Comparison of ENCODE assay signal across 21 cellular contexts in the genomic region with DNA sequence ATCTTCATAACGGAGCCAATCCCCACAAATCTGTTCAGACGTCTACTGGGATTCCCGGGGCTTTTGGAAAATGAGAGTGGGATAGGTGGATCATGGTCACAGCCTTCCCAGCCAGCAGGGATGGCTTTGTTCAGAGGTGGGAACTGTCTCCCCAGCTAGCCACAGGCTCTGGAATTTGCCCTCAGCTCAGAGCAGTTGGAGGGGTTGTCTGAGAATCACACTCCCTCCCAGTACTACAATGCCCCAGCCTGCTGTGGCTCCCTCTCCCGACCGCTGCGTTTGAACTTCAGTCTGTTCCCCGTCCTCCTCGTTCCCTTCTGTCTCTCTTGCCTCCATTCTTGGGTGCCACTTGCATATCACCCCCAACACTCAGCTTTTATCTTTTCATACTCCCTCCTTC.
DNase-seq lines count a peak whose midpoint lies in the region; ATAC-seq, FAIRE-seq and TF ChIP-seq lines count a peak whose summit lies in the region.
"Had no signal": no experiment of that assay in that cellular context is flagged by ENCODE, and none has a peak within 500 bp of the region (broad histone marks: within the 10 kb centered on the region; RNA-seq: fewer than 3 reads in every experiment).

No MANE protein-coding gene starts in this region.

- H3K9ac ChIP-seq in HepG2 (ENCODE audit: insufficient read depth, low read depth, low read length) = no peak overlapping the region
- H3K9ac ChIP-seq in H1 (replicated peaks in 1 of 4; ENCODE audit: extremely low read depth in 1 of 4, low read depth in 3 of 4, low read length in 3 of 4) = no peak overlapping the region
- no peak overlapping the region for H3K9ac ChIP-seq in mesendoderm (ENCODE audit: low read length)

- H3K27ac ChIP-seq in HepG2 (ENCODE audit: extremely low read length, insufficient read depth, low read length) (no peak overlapping the region), right lobe of liver (no peak overlapping the region), H1 (ENCODE audit: low read depth, low read length) (no peak overlapping the region), mesendoderm (ENCODE audit: low read depth, low read length) (no peak overlapping the region)
- H3K27ac ChIP-seq: C4-2B, SJCRH30 had no signal

- TF ChIP-seq RAD21 in HepG2 (CRISPR knock-in tag; IDR thresholded peaks at IDR 0.05) = no peak
- peak in 1 of 2 experiments; percentile 26; a peak in 2 of 4 replicates for TF ChIP-seq RAD21 in H1 (IDR thresholded peaks at IDR 0.05 in 1 of 2, conservative IDR thresholded peaks at IDR 0.05 in 1 of 2; ENCODE audit: low read depth in 2 of 2, low read length in 2 of 2)

- H3K14ac ChIP-seq in H1 (ENCODE audit: insufficient read length) = no peak overlapping the region

- H2BK20ac ChIP-seq in H1 (ENCODE audit: low read length) = no peak overlapping the region

- TF ChIP-seq CTCF in HepG2 (CRISPR knock-in tag; IDR thresholded peaks at IDR 0.05) (no peak), right lobe of liver (IDR thresholded peaks at IDR 0.05) (no peak), H1 (IDR thresholded peaks at IDR 0.05; ENCODE audit: control extremely low read depth in 1 of 3, insufficient read depth in 1 of 3, low read depth in 1 of 3, low read length in 3 of 3) (peak in 2 of 3 experiments; percentile 22 to 26; a peak in 3 of 4 replicates), Caco-2 (IDR thresholded peaks at IDR 0.05; ENCODE audit: insufficient read depth in 1 of 2, low read depth in 1 of 2, low read length in 1 of 2, severe bottlenecking in 1 of 2, unreplicated experiment in 1 of 2) (no peak)

- H3K4me3 ChIP-seq in HepG2 (replicated peaks in 1 of 3; ENCODE audit: insufficient read depth in 1 of 3, low read depth in 2 of 3, low read length in 3 of 3) = no peak overlapping the region
- no peak overlapping the region for H3K4me3 ChIP-seq in right lobe of liver
- H3K4me3 ChIP-seq in H1 (ENCODE audit: extremely low read depth in 1 of 4, insufficient read depth in 2 of 4, low read depth in 3 of 4, low read length in 4 of 4) = no peak overlapping the region
- H3K4me3 ChIP-seq in mesendoderm (ENCODE audit: low read length) = no peak overlapping the region
- H3K4me3 ChIP-seq in Caco-2 (ENCODE audit: low read depth, low read length) = no peak overlapping the region
- H3K4me3 ChIP-seq: SJCRH30 had no signal

- H2BK15ac ChIP-seq in H1 (ENCODE audit: low read length) (no peak overlapping the region), mesendoderm (replicated peaks; ENCODE audit: low read depth) (no peak overlapping the region)

- intact Hi-C loops in HepG2 (cut with micrococcal nuclease; ENCODE audit: unreplicated experiment) = no loop called here
- intact Hi-C loops in right lobe of liver (cut with DNase I) = no loop called here
- intact Hi-C loops in Caco-2 (cut with micrococcal nuclease; ENCODE audit: unreplicated experiment) = no loop called here

- WGBS in HepG2 (ENCODE audit: low lambda C conversion rate) = 13% methylated on average over 8 of the region's 8 CpGs
- 45% methylated on average over 8 of the region's 8 CpGs for WGBS in right lobe of liver (ENCODE audit: insufficient coverage, low coverage, low lambda C conversion rate, missing lambda C conversion rate)
- 71% methylated on average over 8 of the region's 8 CpGs; no CpG with 5 or more reads in 1 of the 2 experiments for WGBS in H1 (ENCODE audit: extremely low coverage in 1 of 2, insufficient coverage in 1 of 2, insufficient read length in 1 of 2, insufficient replicate concordance in 2 of 2, low coverage in 1 of 2, low lambda C conversion rate in 2 of 2, missing lambda C conversion rate in 1 of 2), 2 experiments
- WGBS in mesendoderm (ENCODE audit: extremely low coverage, insufficient coverage, low lambda C conversion rate) = no CpG with 5 or more reads among the region's 8 CpGs

- H4K8ac ChIP-seq in H1 (ENCODE audit: extremely low read depth, insufficient read depth, low read length) (no peak overlapping the region), mesendoderm (ENCODE audit: low read depth, low read length) (no peak overlapping the region)

- H3K23ac ChIP-seq in H1 (ENCODE audit: insufficient read length) = no peak overlapping the region
- H3K23ac ChIP-seq in mesendoderm (ENCODE audit: low read length) = no peak overlapping the region

- H3K4me2 ChIP-seq in HepG2 (ENCODE audit: low read depth, low read length) (no peak overlapping the region), H1 (ENCODE audit: insufficient read depth in 1 of 2, low read depth in 2 of 2, low read length in 2 of 2) (no peak overlapping the region), mesendoderm (ENCODE audit: low read length) (no peak overlapping the region)

- FAIRE-seq in HepG2 (lab: Jason Lieb, UNC) (no peak), H1 (lab: Jason Lieb, UNC) (no peak)
- FAIRE-seq: D721Med, RCC 7860 had no signal

- no peak overlapping the region for H3K4me3 Mint-ChIP-seq in Caco-2 (ENCODE audit: unreplicated experiment)
- H3K4me3 Mint-ChIP-seq: IgD-negative memory B cell had no signal

- H3K27me3 Mint-ChIP-seq in Caco-2 (ENCODE audit: insufficient read depth, unreplicated experiment) = peaks cover 40% of the 10 kb centered on the region
- H3K27me3 Mint-ChIP-seq: IgD-negative memory B cell had no signal

- H3K79me1 ChIP-seq in H1 (ENCODE audit: low read depth, low read length) (no peaks in the 10 kb centered on the region; the same call in 1 of the 2 replicates), mesendoderm (ENCODE audit: low read length) (no peaks in the 10 kb centered on the region)

- H3K9me3 ChIP-seq in HepG2 (ENCODE audit: low read length) (no peaks in the 10 kb centered on the region), right lobe of liver (no peaks in the 10 kb centered on the region), H1 (ENCODE audit: insufficient read depth in 2 of 2, low read depth in 1 of 2, low read length in 1 of 2) (no peaks in the 10 kb centered on the region), Caco-2 (no peaks in the 10 kb centered on the region)
- H3K9me3 ChIP-seq: SJCRH30 had no signal

- H2BK120ac ChIP-seq in H1 (replicated peaks; ENCODE audit: low read depth, low read length) (no peak overlapping the region), mesendoderm (ENCODE audit: low read depth, low read length) (no peak overlapping the region)

- no peaks in the 10 kb centered on the region for H3K9me3 Mint-ChIP-seq in Caco-2 (ENCODE audit: unreplicated experiment)

- H4K5ac ChIP-seq in H1 (ENCODE audit: insufficient read length, low read depth, low read length) (no peak overlapping the region), mesendoderm (ENCODE audit: low read length) (no peak overlapping the region)

- H3K4me1 Mint-ChIP-seq in Caco-2 (ENCODE audit: low read depth, unreplicated experiment) = no peaks in the 10 kb centered on the region
- H3K4me1 Mint-ChIP-seq: IgD-negative memory B cell had no signal

- no peaks in the 10 kb centered on the region for H3K23me2 ChIP-seq in H1 (ENCODE audit: low read depth, low read length)

- H3K36me3 Mint-ChIP-seq in Caco-2 (ENCODE audit: insufficient read depth, unreplicated experiment) = peaks cover 2% of the 10 kb centered on the region
- H3K36me3 Mint-ChIP-seq: IgD-negative memory B cell had no signal

- peak; percentile 52; the same call in 2 of the 3 replicates for ATAC-seq in HepG2
- ATAC-seq in right lobe of liver = no peak
- no peak for ATAC-seq in HG02885 (IDR thresholded peaks at IDR 0.05; ENCODE audit: poor library complexity, unreplicated experiment)
- ATAC-seq: HCT116 had no signal

- no peaks in the 10 kb centered on the region for H3K79me2 ChIP-seq in HepG2 (ENCODE audit: insufficient read depth, low read length)
- no peaks in the 10 kb centered on the region for H3K79me2 ChIP-seq in H1 (ENCODE audit: control insufficient read depth in 1 of 2, insufficient read depth in 2 of 2, low read length in 2 of 2)
- no peaks in the 10 kb centered on the region for H3K79me2 ChIP-seq in mesendoderm (ENCODE audit: control insufficient read depth, insufficient read depth, low read length)

- no peaks in the 10 kb centered on the region for H3K36me3 ChIP-seq in HepG2 (replicated peaks in 1 of 2; ENCODE audit: control insufficient read depth in 1 of 2, insufficient read depth in 2 of 2, low read length in 2 of 2)
- H3K36me3 ChIP-seq in right lobe of liver = no peaks in the 10 kb centered on the region
- H3K36me3 ChIP-seq in H1 (ENCODE audit: control insufficient read depth in 2 of 4, insufficient read depth in 4 of 4, low read length in 3 of 4) = no peaks in the 10 kb centered on the region
- H3K36me3 ChIP-seq in mesendoderm (ENCODE audit: control insufficient read depth, insufficient read depth, low read length) = no peaks in the 10 kb centered on the region
- H3K36me3 ChIP-seq in Caco-2 (ENCODE audit: control insufficient read depth, insufficient read depth, low read length) = no peaks in the 10 kb centered on the region
- H3K36me3 ChIP-seq: SJCRH30 had no signal

- no peak overlapping the region for H3K56ac ChIP-seq in H1 (replicated peaks; ENCODE audit: insufficient read length, low read depth, low read length)
- H3K56ac ChIP-seq in mesendoderm (ENCODE audit: low read length) = no peak overlapping the region

- H3K27me3 ChIP-seq in HepG2 (ENCODE audit: control insufficient read depth in 1 of 2, insufficient read depth in 2 of 2, low read length in 2 of 2) (peaks cover 4 to 64% of the 10 kb centered on the region in 2 experiments; a peak in 4 of 5 replicates), right lobe of liver (no peaks in the 10 kb centered on the region), H1 (replicated peaks in 1 of 4; ENCODE audit: control insufficient read depth in 3 of 4, extremely low read depth in 1 of 4, insufficient read depth in 3 of 4, low read length in 3 of 4) (peaks cover 0 to 2% (median 0%) of the 10 kb centered on the region in 4 experiments; a peak in 1 of 7 replicates), mesendoderm (ENCODE audit: insufficient read depth, low read length, poor library complexity) (no peaks in the 10 kb centered on the region), Caco-2 (replicated peaks; ENCODE audit: control insufficient read depth, insufficient read depth, low read length) (no peaks in the 10 kb centered on the region; the same call in none of the 2 replicates)
- H3K27me3 ChIP-seq: SJCRH30 had no signal

- H2AK5ac ChIP-seq in H1 (ENCODE audit: low read depth, low read length) = no peak overlapping the region
- H2AK5ac ChIP-seq in mesendoderm (ENCODE audit: low read length) = no peak overlapping the region

- CTCF ChIA-PET in HepG2 (lab: Yijun Ruan, JAX; ENCODE audit: low intra/inter-chr PET ratio, low total read pairs) = no interaction called here
- CTCF ChIA-PET in H1 (lab: Charles Lee; ENCODE audit: partially characterized antibody) = interaction anchor here (0.7 to 1.8 kb wide), 9 partner anchors 8 to 304 kb away, joined by 3 to 5 read pairs (median 3); no protein-coding TSS in a partner anchor
- CTCF ChIA-PET in Caco-2 (lab: Charles Lee) = no interaction called here

- in situ Hi-C loops in HepG2 (cut with HindIII; ENCODE audit: extremely low pct_ligation_motif_present, low pct_unique_long_range_greater_than_20kb) = no loop called here

- no peak for TF ChIP-seq EP300 in HepG2 (IDR thresholded peaks at IDR 0.05; ENCODE audit: low read depth in 2 of 2, low read length in 2 of 2)
- no peak for TF ChIP-seq EP300 in HepG2 (CRISPR knock-in tag; IDR thresholded peaks at IDR 0.05; ENCODE audit: borderline replicate concordance)
- TF ChIP-seq EP300 in H1 (IDR thresholded peaks at IDR 0.05; ENCODE audit: borderline replicate concordance in 1 of 2, low read depth in 2 of 2, low read length in 2 of 2) = no peak

- H2BK5ac ChIP-seq in H1 (ENCODE audit: low read depth, low read length) (no peak overlapping the region), mesendoderm (ENCODE audit: low read length) (no peak overlapping the region)

- no TSS peak for BruUV-seq in HepG2 (replicated peaks; lab: Mats Ljungman, UMichigan)
- no TSS peak for BruUV-seq in Caco-2 (replicated peaks; lab: Mats Ljungman, UMichigan)

- H2BK12ac ChIP-seq in H1 (ENCODE audit: low read depth, low read length) = no peak overlapping the region

- POLR2A ChIA-PET in HepG2 (lab: Yijun Ruan, JAX) (no interaction called here), H1 (lab: Charles Lee; ENCODE audit: partially characterized antibody) (interaction anchor here (1.4 kb wide), 1 partner anchor 75 kb away, joined by 3 read pairs; no protein-coding TSS in a partner anchor), Caco-2 (lab: Charles Lee) (no interaction called here)

- no peak for DNase-seq in HepG2 (ENCODE audit: low spot score)
- no peak for DNase-seq in right lobe of liver
- DNase-seq in H1 (ENCODE audit: low read depth in 1 of 2, low spot score in 2 of 2) = no peak
- peak; percentile 58 for DNase-seq in mesendoderm
- no peak for DNase-seq in activated effector memory CD4-positive, alpha-beta T cell treated with anti-CD3 and anti-CD28 coated beads, Interleukin-2, amount 50 U/mL, for 16 hours
- DNase-seq in Caco-2 = no peak
- DNase-seq in DMS53 (lab: John Stamatoyannopoulos, UW) = no peak
- DNase-seq: AML-193, EL, NCI-H1105, NCI-H2029 treated with DMSO at 0.1 percent for 48 hours, NCI-H2171 treated with DMSO at 0.1 percent for 48 hours, NCI-H526 treated with DMSO at 0.1 percent for 48 hours, OCI-M1, SJCRH30 had no signal

- H2AFZ ChIP-seq in HepG2 (ENCODE audit: low read length) (no peak overlapping the region), H1 (ENCODE audit: low read length) (0 out of 2 replicates have a peak overlapping the region, but pooled peaks have one; percentile 40)

- no peak for TF ChIP-seq POLR2A in HepG2 (IDR thresholded peaks at IDR 0.05; ENCODE audit: insufficient read depth in 1 of 2, low read depth in 2 of 2, low read length in 2 of 2)
- no peak for TF ChIP-seq POLR2A in right lobe of liver (IDR thresholded peaks at IDR 0.05)
- TF ChIP-seq POLR2A in H1 (IDR thresholded peaks at IDR 0.05; ENCODE audit: control extremely low read depth in 1 of 2, low read depth in 2 of 2, low read length in 2 of 2) = no peak

- no peak overlapping the region for H3K27ac Mint-ChIP-seq in Caco-2 (ENCODE audit: unreplicated experiment)
- H3K27ac Mint-ChIP-seq: IgD-negative memory B cell had no signal

- H4K20me1 ChIP-seq in HepG2 (ENCODE audit: insufficient read depth, low read length) (no peaks in the 10 kb centered on the region), H1 (replicated peaks in 1 of 2; ENCODE audit: control insufficient read depth in 1 of 2, insufficient read depth in 2 of 2, low read length in 2 of 2) (no peaks in the 10 kb centered on the region)

- no peak overlapping the region; the same call in 1 of the 2 replicates for H3K18ac ChIP-seq in H1 (ENCODE audit: extremely low read depth, low read length)
- no peak overlapping the region for H3K18ac ChIP-seq in mesendoderm (ENCODE audit: low read length)

- H3K4ac ChIP-seq in H1 (replicated peaks; ENCODE audit: insufficient read length, low read depth, low read length) = no peak overlapping the region
- no peak overlapping the region for H3K4ac ChIP-seq in mesendoderm (ENCODE audit: low read depth, low read length)

- no peaks in the 10 kb centered on the region for H3K4me1 ChIP-seq in HepG2 (ENCODE audit: insufficient read depth, low read length)
- H3K4me1 ChIP-seq in right lobe of liver = no peaks in the 10 kb centered on the region
- H3K4me1 ChIP-seq in H1 (replicated peaks in 1 of 4; ENCODE audit: control insufficient read depth in 3 of 4, insufficient read depth in 4 of 4, low read length in 3 of 4) = peaks cover 0 to 8% (median 3%) of the 10 kb centered on the region in 4 experiments; a peak in 4 of 7 replicates
- H3K4me1 ChIP-seq in mesendoderm (ENCODE audit: control insufficient read depth, low read depth, low read length) = no peaks in the 10 kb centered on the region
- H3K4me1 ChIP-seq in Caco-2 = no peaks in the 10 kb centered on the region
- H3K4me1 ChIP-seq: SJCRH30 had no signal

- H4K91ac ChIP-seq in H1 (replicated peaks; ENCODE audit: insufficient read length, low read length) = peak overlapping the region; percentile 4

Comparison
In these comparisons a context has a peak if more than half of its experiments do, and no peak if none do; other contexts are left out.
1. CTCF ChIP-seq: peak in H1 (2 of 3); none in HepG2 (single experiment), right lobe of liver (0 of 4) and Caco-2 (0 of 2).